ENCODE assay signal across 2 cellular contexts in genomic region chr10:77967611-77968022, GRCh38.
TF ChIP-seq lines count a peak whose summit lies in the region.

No MANE protein-coding gene starts in this region.

TF ChIP-seq in SK-N-SH, 30 proteins besides CTCF, POLR2A, EP300 and RAD21 (continued from another document):
- TF ChIP-seq, protein P1, sequence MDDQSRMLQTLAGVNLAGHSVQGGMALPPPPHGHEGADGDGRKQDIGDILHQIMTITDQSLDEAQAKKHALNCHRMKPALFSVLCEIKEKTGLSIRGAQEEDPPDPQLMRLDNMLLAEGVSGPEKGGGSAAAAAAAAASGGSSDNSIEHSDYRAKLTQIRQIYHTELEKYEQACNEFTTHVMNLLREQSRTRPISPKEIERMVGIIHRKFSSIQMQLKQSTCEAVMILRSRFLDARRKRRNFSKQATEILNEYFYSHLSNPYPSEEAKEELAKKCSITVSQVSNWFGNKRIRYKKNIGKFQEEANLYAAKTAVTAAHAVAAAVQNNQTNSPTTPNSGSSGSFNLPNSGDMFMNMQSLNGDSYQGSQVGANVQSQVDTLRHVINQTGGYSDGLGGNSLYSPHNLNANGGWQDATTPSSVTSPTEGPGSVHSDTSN (IDR thresholded peaks at IDR 0.05), result no peak
- TF ChIP-seq, protein P2, sequence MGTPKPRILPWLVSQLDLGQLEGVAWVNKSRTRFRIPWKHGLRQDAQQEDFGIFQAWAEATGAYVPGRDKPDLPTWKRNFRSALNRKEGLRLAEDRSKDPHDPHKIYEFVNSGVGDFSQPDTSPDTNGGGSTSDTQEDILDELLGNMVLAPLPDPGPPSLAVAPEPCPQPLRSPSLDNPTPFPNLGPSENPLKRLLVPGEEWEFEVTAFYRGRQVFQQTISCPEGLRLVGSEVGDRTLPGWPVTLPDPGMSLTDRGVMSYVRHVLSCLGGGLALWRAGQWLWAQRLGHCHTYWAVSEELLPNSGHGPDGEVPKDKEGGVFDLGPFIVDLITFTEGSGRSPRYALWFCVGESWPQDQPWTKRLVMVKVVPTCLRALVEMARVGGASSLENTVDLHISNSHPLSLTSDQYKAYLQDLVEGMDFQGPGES (IDR thresholded peaks at IDR 0.05; ENCODE audit: low read depth, low read length), result no peak
- no peak for TF ChIP-seq CHD2 (IDR thresholded peaks at IDR 0.05; ENCODE audit: low read length, partially characterized antibody)
- TF ChIP-seq RFX5 (IDR thresholded peaks at IDR 0.05; ENCODE audit: low read length), result no peak
- TF ChIP-seq, protein P3, sequence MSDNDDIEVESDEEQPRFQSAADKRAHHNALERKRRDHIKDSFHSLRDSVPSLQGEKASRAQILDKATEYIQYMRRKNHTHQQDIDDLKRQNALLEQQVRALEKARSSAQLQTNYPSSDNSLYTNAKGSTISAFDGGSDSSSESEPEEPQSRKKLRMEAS (IDR thresholded peaks at IDR 0.05; ENCODE audit: low read depth), result no peak
- TF ChIP-seq, protein P4, sequence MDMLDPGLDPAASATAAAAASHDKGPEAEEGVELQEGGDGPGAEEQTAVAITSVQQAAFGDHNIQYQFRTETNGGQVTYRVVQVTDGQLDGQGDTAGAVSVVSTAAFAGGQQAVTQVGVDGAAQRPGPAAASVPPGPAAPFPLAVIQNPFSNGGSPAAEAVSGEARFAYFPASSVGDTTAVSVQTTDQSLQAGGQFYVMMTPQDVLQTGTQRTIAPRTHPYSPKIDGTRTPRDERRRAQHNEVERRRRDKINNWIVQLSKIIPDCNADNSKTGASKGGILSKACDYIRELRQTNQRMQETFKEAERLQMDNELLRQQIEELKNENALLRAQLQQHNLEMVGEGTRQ (IDR thresholded peaks at IDR 0.05; ENCODE audit: borderline replicate concordance, low read depth, low read length), result no peak
- no peak for TF ChIP-seq YY1 (IDR thresholded peaks at IDR 0.05; ENCODE audit: low read depth)
- TF ChIP-seq GATA2 (CRISPR knock-in tag; IDR thresholded peaks at IDR 0.05), result no peak
- TF ChIP-seq SIN3A (IDR thresholded peaks at IDR 0.05; ENCODE audit: borderline replicate concordance, low read depth, low read length), result no peak
- TF ChIP-seq GABPA (IDR thresholded peaks at IDR 0.05; ENCODE audit: low read depth), result no peak
- no peak for TF ChIP-seq NFIC (IDR thresholded peaks at IDR 0.05; ENCODE audit: borderline replicate concordance)
TF ChIP-seq in SK-N-SH: peak in this region for 0.

TF ChIP-seq in WTC11, 78 proteins besides CTCF, POLR2A, EP300 and RAD21 (continued from another document):
- TF ChIP-seq, protein P5, sequence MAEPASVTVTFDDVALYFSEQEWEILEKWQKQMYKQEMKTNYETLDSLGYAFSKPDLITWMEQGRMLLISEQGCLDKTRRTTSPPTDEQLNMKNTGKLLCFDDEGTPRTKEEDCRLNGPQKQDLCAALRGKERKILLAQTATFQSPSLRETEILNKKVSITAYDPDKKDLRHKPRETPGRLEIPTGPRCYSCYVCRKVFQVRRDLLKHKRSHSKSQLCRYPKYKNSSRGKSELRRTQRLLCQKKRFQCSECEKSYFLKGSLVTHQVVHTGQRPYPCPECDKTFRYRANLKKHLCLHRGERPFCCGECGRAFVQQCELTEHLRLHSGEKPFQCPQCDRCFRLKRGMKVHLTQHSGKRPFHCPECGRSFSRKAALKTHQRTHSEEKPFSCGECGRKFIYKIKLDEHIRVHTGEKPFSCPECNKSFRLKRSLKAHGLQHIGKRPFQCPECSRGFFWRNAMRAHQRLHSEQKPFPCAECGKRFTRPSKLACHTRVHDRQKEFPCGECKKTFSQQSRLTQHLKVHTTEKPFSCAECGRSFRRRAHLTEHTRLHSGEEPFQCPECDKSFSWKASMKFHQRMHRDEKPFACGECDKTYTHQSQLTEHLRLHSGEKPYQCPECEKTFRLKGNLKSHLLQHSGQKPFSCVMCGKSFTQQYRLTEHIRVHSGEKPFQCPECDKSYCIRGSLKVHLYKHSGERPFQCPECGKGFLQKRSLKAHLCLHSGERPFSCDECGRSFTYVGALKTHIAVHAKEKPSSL (CRISPR knock-in tag; conservative IDR thresholded peaks at IDR 0.05), result no peak
- TF ChIP-seq TP53 (CRISPR knock-in tag; IDR thresholded peaks at IDR 0.05), result no peak
- TF ChIP-seq KAT7 (CRISPR knock-in tag; IDR thresholded peaks at IDR 0.05; ENCODE audit: borderline replicate concordance), result no peak
